ENCODE assay signal across 9 cellular contexts in genomic region chr6:26240157-26240980, GRCh38.
DNase-seq lines count a peak whose midpoint lies in the region; TF ChIP-seq lines count a peak whose summit lies in the region.
"Had no signal": no experiment of that assay in that cellular context is flagged by ENCODE, and none has a peak within 500 bp of the region (broad histone marks: within the 10 kb centered on the region; RNA-seq: fewer than 3 reads in every experiment).

No MANE protein-coding gene starts in this region.

- POLR2A ChIA-PET in RWPE1 (lab: Yijun Ruan, JAX; ENCODE audit: low non-redundant PET): interaction anchor here (0.5 kb wide), 1 partner anchor 23 kb away, joined by 3 read pairs; no protein-coding TSS in a partner anchor

- in situ Hi-C loops in GM23248 (cut with MboI): no loop called here

- peak overlapping the region; percentile 76 for H3K9ac ChIP-seq in GM23248

- H3K27me3 ChIP-seq in GM23248 (replicated peaks; ENCODE audit: insufficient read depth): no peaks in the 10 kb centered on the region

- peak overlapping the region; percentile 83 for H3K4me2 ChIP-seq in GM23248 (ENCODE audit: unreplicated experiment)

- H3K27ac ChIP-seq in GM23248: peak overlapping the region; percentile 74
- peak overlapping the region; percentile 68 for H3K27ac ChIP-seq in RWPE1
- H3K27ac ChIP-seq: VCaP had no signal

- no peaks in the 10 kb centered on the region for H3F3A ChIP-seq in GM23248 (ENCODE audit: insufficient read depth)

- CTCF ChIA-PET in RWPE1 (lab: Yijun Ruan, JAX): no interaction called here

- H3K79me2 ChIP-seq in GM23248 (ENCODE audit: insufficient read depth): no peaks in the 10 kb centered on the region

- H3K4me1 ChIP-seq in GM23248 (ENCODE audit: insufficient read depth): no peaks in the 10 kb centered on the region

- TF ChIP-seq CTCF in RWPE1 (conservative IDR thresholded peaks at IDR 0.05; ENCODE audit: low read depth): no peak

- peak; percentile 75 for DNase-seq in GM03348 (ENCODE audit: low spot score)
- peak; percentile 73 for DNase-seq in GM23248
- DNase-seq in RWPE1 (ENCODE audit: low spot score): no peak
- DNase-seq in amniotic stem cell (lab: John Stamatoyannopoulos, UW): peak; percentile 55
- DNase-seq in stimulated activated CD4-positive, alpha-beta T cell treated with anti-CD3 and anti-CD28 coated beads, Interleukin-15, amount 100 ng/mL, for 48 hours (ENCODE audit: low read depth in 2 of 2): peak; percentile 43 to 65
- DNase-seq in HT-29 (ENCODE audit: low spot score): no peak
- no peak for DNase-seq in NOMO-1 treated with DMSO at 0.1 percent for 48 hours (lab: John Stamatoyannopoulos, UW; ENCODE audit: unreplicated experiment)

- 8 to 9% methylated on average over 48 of the region's 48 CpGs for WGBS in GM23248 (ENCODE audit: low coverage in 1 of 2, low lambda C conversion rate in 2 of 2, missing lambda C conversion rate in 2 of 2), 2 experiments

- no peaks in the 10 kb centered on the region for H4K20me1 ChIP-seq in GM23248 (ENCODE audit: insufficient read depth)

- H3K9me2 ChIP-seq in GM23248 (ENCODE audit: insufficient read depth): no peaks in the 10 kb centered on the region

- H3K36me3 ChIP-seq in GM23248 (ENCODE audit: low read depth): no peaks in the 10 kb centered on the region

- H3K4me3 ChIP-seq in GM23248: peak overlapping the region; percentile 74
- peak overlapping the region; percentile 73 for H3K4me3 ChIP-seq in iPS-18c (ENCODE audit: insufficient read depth, low read depth, low read length)

- no peaks in the 10 kb centered on the region for H3K9me3 ChIP-seq in GM23248 (ENCODE audit: low read depth)
- no peaks in the 10 kb centered on the region for H3K9me3 ChIP-seq in iPS-18c (ENCODE audit: control insufficient read depth, insufficient read depth, low read length)

- H2AFZ ChIP-seq in GM23248: peak overlapping the region; percentile 95

Comparison
In these comparisons a context has a peak if more than half of its experiments do, and no peak if none do; other contexts are left out.
1. DNase-seq: peak in GM03348 (single experiment), GM23248 (single experiment), amniotic stem cell (single experiment) and stimulated activated CD4-positive, alpha-beta T cell treated with anti-CD3 and anti-CD28 coated beads, Interleukin-15, amount 100 ng/mL, for 48 hours (2 of 2); none in RWPE1 (single experiment), HT-29 (single experiment) and NOMO-1 treated with DMSO at 0.1 percent for 48 hours (single experiment).